1 cellular context compared by ENCODE assay signal in genomic region chr6:82507112-82507511, GRCh38.
TF ChIP-seq lines count a peak whose summit lies in the region.

No MANE protein-coding gene starts in this region.

TF ChIP-seq in GM12878, 131 proteins besides CTCF, POLR2A, EP300 and RAD21 (continued from another document):
- no peak for TF ChIP-seq HSF1 (IDR thresholded peaks at IDR 0.05; ENCODE audit: low read depth, low read length)
- no peak for TF ChIP-seq PML (IDR thresholded peaks at IDR 0.05; ENCODE audit: low read length)
- no peak for TF ChIP-seq LARP7 (IDR thresholded peaks at IDR 0.05)
- TF ChIP-seq POU2F2 (IDR thresholded peaks at IDR 0.05; ENCODE audit: borderline replicate concordance, low read depth, low read length) = no peak
- no peak for TF ChIP-seq PBX3 (IDR thresholded peaks at IDR 0.05; ENCODE audit: insufficient replicate concordance, low read depth, low read length)
